In genomic region chr17:44633998-44634397, GRCh38 we compare ENCODE assay signal across 30 cellular contexts. TPM values are rescaled to one million over a fixed set of nuclear protein-coding genes. Genes with fewer than 3 reads are reported as not detected.
"Had no signal": no experiment of that assay in that cellular context is flagged by ENCODE, and none has a peak within 500 bp of the region (broad histone marks: within the 10 kb centered on the region; RNA-seq: fewer than 3 reads in every experiment).

No MANE protein-coding gene starts in this region.

- H3K27ac ChIP-seq: ascending aorta, breast epithelium, cardiac muscle cell, colonic mucosa, epithelial cell of prostate, esophagus squamous epithelium had no signal

- H3K27ac Mint-ChIP-seq: activated CD4-positive, alpha-beta memory T cell treated with anti-CD3 and anti-CD28 coated beads, Interleukin-2, amount 10 ng/mL, durations not matched to agents 7 days and 5 days; activated CD4-positive, alpha-beta T cell treated with anti-CD3 and anti-CD28 coated beads, Interleukin-2, amount 10 ng/mL, durations not matched to agents 7 days and 5 days; activated naive CD4-positive, alpha-beta T cell treated with anti-CD3 and anti-CD28 coated beads, Interleukin-2, amount 10 ng/mL, durations not matched to agents 7 days and 5 days; activated naive CD4-positive, alpha-beta T cell treated with anti-CD3 and anti-CD28 coated beads, Interleukin-2, amount 50 U/mL, for 72 hours; activated naive CD8-positive, alpha-beta T cell treated with anti-CD3 and anti-CD28 coated beads, Interleukin-2, amount 10 ng/mL, durations not matched to agents 7 days and 5 days; activated T-cell treated with anti-CD3 and anti-CD28 coated beads, Interleukin-2, amount 50 U/mL, for 24 hours; activated T-cell treated with anti-CD3 and anti-CD28 coated beads, Interleukin-2, amount 50 U/mL, for 72 hours; brain; T-helper 17 cell; T-helper 2 cell treated with Interferon-gamma antibody and Interleukin-4, amounts not matched to agents 5 μg/mL and 100 μg/mL, for 36 hours had no signal

- H3K4me3 Mint-ChIP-seq: activated CD4-positive, alpha-beta memory T cell treated with anti-CD3 and anti-CD28 coated beads, Interleukin-2, amount 10 ng/mL, durations not matched to agents 7 days and 5 days; activated CD4-positive, alpha-beta T cell treated with anti-CD3 and anti-CD28 coated beads, Interleukin-2, amount 10 ng/mL, durations not matched to agents 7 days and 5 days; activated naive CD4-positive, alpha-beta T cell treated with anti-CD3 and anti-CD28 coated beads, Interleukin-2, amount 10 ng/mL, durations not matched to agents 7 days and 5 days; activated naive CD8-positive, alpha-beta T cell treated with anti-CD3 and anti-CD28 coated beads, Interleukin-2, amount 10 ng/mL, durations not matched to agents 7 days and 5 days; activated T-cell treated with anti-CD3 and anti-CD28 coated beads, Interleukin-2, amount 50 U/mL, for 24 hours; activated T-cell treated with anti-CD3 and anti-CD28 coated beads, Interleukin-2, amount 50 U/mL, for 72 hours; brain; T-helper 17 cell; T-helper 2 cell treated with Interferon-gamma antibody and Interleukin-4, amounts not matched to agents 5 μg/mL and 100 μg/mL, for 36 hours had no signal

- H3K27me3 ChIP-seq: ascending aorta, breast epithelium, cardiac muscle cell, colonic mucosa had no signal

- H3K4me3 ChIP-seq: ascending aorta, breast epithelium, cardiac muscle cell, colonic mucosa, esophagus squamous epithelium had no signal

- H3K36me3 Mint-ChIP-seq: activated naive CD4-positive, alpha-beta T cell treated with anti-CD3 and anti-CD28 coated beads, Interleukin-2, amount 10 ng/mL, durations not matched to agents 7 days and 5 days; activated naive CD4-positive, alpha-beta T cell treated with anti-CD3 and anti-CD28 coated beads, Interleukin-2, amount 50 U/mL, for 72 hours; activated naive CD8-positive, alpha-beta T cell treated with anti-CD3 and anti-CD28 coated beads, Interleukin-2, amount 10 ng/mL, durations not matched to agents 7 days and 5 days; brain had no signal

- H3K4me1 Mint-ChIP-seq: activated CD4-positive, alpha-beta memory T cell treated with anti-CD3 and anti-CD28 coated beads, Interleukin-2, amount 10 ng/mL, durations not matched to agents 7 days and 5 days; activated CD4-positive, alpha-beta T cell treated with anti-CD3 and anti-CD28 coated beads, Interleukin-2, amount 10 ng/mL, durations not matched to agents 7 days and 5 days; activated naive CD4-positive, alpha-beta T cell treated with anti-CD3 and anti-CD28 coated beads, Interleukin-2, amount 10 ng/mL, durations not matched to agents 7 days and 5 days; activated naive CD8-positive, alpha-beta T cell treated with anti-CD3 and anti-CD28 coated beads, Interleukin-2, amount 10 ng/mL, durations not matched to agents 7 days and 5 days; T-helper 17 cell had no signal

- H3K36me3 ChIP-seq: ascending aorta, breast epithelium, cardiac muscle cell, colonic mucosa, esophagus squamous epithelium had no signal

- DNase-seq: activated CD4-positive, alpha-beta memory T cell treated with anti-CD3 and anti-CD28 coated beads, Interleukin-2, amount 10 ng/mL, durations not matched to agents 7 days and 5 days; activated CD4-positive, alpha-beta T cell treated with anti-CD3 and anti-CD28 coated beads for 1 hour; activated CD4-positive, alpha-beta T cell treated with anti-CD3 and anti-CD28 coated beads for 4 hours; activated CD4-positive, alpha-beta T cell treated with anti-CD3 and anti-CD28 coated beads, Interleukin-2, amount 10 ng/mL, durations not matched to agents 7 days and 5 days; activated CD4-positive, alpha-beta T cell treated with anti-CD3 and anti-CD28 coated beads, Interleukin-2, amount 50 U/mL, for 4 hours; activated CD8-positive, alpha-beta memory T cell treated with anti-CD3 and anti-CD28 coated beads, Interleukin-2, amount 50 U/mL, for 48 hours; activated gamma-delta T cell; activated naive CD4-positive, alpha-beta T cell; activated naive CD4-positive, alpha-beta T cell treated with anti-CD3 and anti-CD28 coated beads, Interleukin-2, amount 10 ng/mL, durations not matched to agents 7 days and 5 days; activated naive CD8-positive, alpha-beta T cell treated with anti-CD3 and anti-CD28 coated beads, Interleukin-2, amount 10 ng/mL, durations not matched to agents 7 days and 5 days; activated T-cell treated with anti-CD3 and anti-CD28 coated beads for 4 hours; activated T-cell treated with anti-CD3 and anti-CD28 coated beads, Interleukin-2, amount 50 U/mL, for 24 hours; activated T-cell treated with anti-CD3 and anti-CD28 coated beads, Interleukin-2, amount 50 U/mL, for 72 hours; central memory CD4-positive, alpha-beta T cell; cerebellar nuclear complex; colonic mucosa; effector CD8-positive, alpha-beta T cell; esophagus squamous epithelium; head of caudate nucleus; T-helper 1 cell; T-helper 17 cell; T1000 had no signal

- H3K9me3 Mint-ChIP-seq: activated CD4-positive, alpha-beta memory T cell treated with anti-CD3 and anti-CD28 coated beads, Interleukin-2, amount 10 ng/mL, durations not matched to agents 7 days and 5 days; activated CD4-positive, alpha-beta T cell treated with anti-CD3 and anti-CD28 coated beads, Interleukin-2, amount 10 ng/mL, durations not matched to agents 7 days and 5 days; activated naive CD4-positive, alpha-beta T cell treated with anti-CD3 and anti-CD28 coated beads, Interleukin-2, amount 10 ng/mL, durations not matched to agents 7 days and 5 days; activated naive CD4-positive, alpha-beta T cell treated with anti-CD3 and anti-CD28 coated beads, Interleukin-2, amount 50 U/mL, for 72 hours; activated naive CD8-positive, alpha-beta T cell treated with anti-CD3 and anti-CD28 coated beads, Interleukin-2, amount 10 ng/mL, durations not matched to agents 7 days and 5 days; activated T-cell treated with anti-CD3 and anti-CD28 coated beads, Interleukin-2, amount 50 U/mL, for 24 hours; activated T-cell treated with anti-CD3 and anti-CD28 coated beads, Interleukin-2, amount 50 U/mL, for 72 hours; brain; T-helper 2 cell treated with Interferon-gamma antibody and Interleukin-4, amounts not matched to agents 5 μg/mL and 100 μg/mL, for 36 hours had no signal

- ATAC-seq: activated naive CD4-positive, alpha-beta T cell treated with anti-CD3 and anti-CD28 coated beads, Interleukin-2, amount 50 U/mL, for 72 hours; activated T-cell treated with anti-CD3 and anti-CD28 coated beads, Interleukin-2, amount 50 U/mL, for 72 hours; T-helper 17 cell had no signal

- H3K9me3 ChIP-seq: ascending aorta, breast epithelium, colonic mucosa, esophagus squamous epithelium had no signal

- H3K4me1 ChIP-seq: ascending aorta, breast epithelium, colonic mucosa, esophagus squamous epithelium had no signal

RNA-seq across cellular contexts. Expression of gene MEIOC, which starts 22.3 kb away (rescaled TPM):
- total RNA-seq: activated naive CD8-positive, alpha-beta T cell treated with anti-CD3 and anti-CD28 coated beads, Interleukin-2, amount 10 ng/mL, durations not matched to agents 7 days and 5 days; ascending aorta; colonic mucosa; dermis microvascular lymphatic vessel endothelial cell; T-helper 17 cell had no signal
